ENCODE assay signal across 25 cellular contexts in the genomic region with DNA sequence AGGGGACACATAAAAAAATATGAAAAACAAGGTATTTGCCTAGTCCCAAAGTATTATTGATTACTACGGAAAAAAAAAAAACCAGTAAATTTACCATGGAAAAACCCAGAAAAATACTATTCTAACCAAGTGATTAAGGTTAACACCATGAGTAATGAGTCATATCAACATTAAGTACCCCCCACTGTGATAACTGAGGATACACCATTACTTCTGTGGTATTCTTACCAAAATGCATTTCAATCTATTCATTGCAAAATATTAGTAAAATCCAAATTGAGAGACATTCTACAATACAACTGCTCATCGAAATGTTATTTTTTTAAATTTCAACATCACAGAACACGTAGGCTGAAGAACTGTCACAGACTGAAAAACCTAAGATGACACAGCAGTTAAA.
DNase-seq lines count a peak whose midpoint lies in the region; ATAC-seq, FAIRE-seq and TF ChIP-seq lines count a peak whose summit lies in the region.
"Had no signal": no experiment of that assay in that cellular context is flagged by ENCODE, and none has a peak within 500 bp of the region (broad histone marks: within the 10 kb centered on the region; RNA-seq: fewer than 3 reads in every experiment).

No MANE protein-coding gene starts in this region.

- H3K27me3 ChIP-seq in A673 (replicated peaks; ENCODE audit: insufficient read depth, low read depth, low read length, poor library complexity) (no peaks in the 10 kb centered on the region), K562 (ENCODE audit: control insufficient read depth in 2 of 2, insufficient read depth in 2 of 2, low read length in 2 of 2) (no peaks in the 10 kb centered on the region)
- H3K27me3 ChIP-seq: BE2C; BLaER1 treated with 17β-estradiol and CSF1 and Interleukin-3, amounts not matched to agents 10 nM and 100 nM had no signal

- no peak for TF ChIP-seq EP300 in K562 (IDR thresholded peaks at IDR 0.05; ENCODE audit: low read length)

- DNase-seq in A673 (ENCODE audit: low spot score) (peak; percentile 61), NCI-H69 (lab: John Stamatoyannopoulos, UW) (peak; percentile 16), K562 (ENCODE audit: extremely low read depth in 1 of 4, low spot score in 3 of 4) (no peak), glomerular visceral epithelial cell (ENCODE audit: extremely low spot score) (peak; percentile 10), omental fat pad (ENCODE audit: low spot score) (no peak)
- DNase-seq in activated CD4-positive, alpha-beta T cell treated with anti-CD3 and anti-CD28 coated beads, Interleukin-2, amount 50 U/mL, for 4 hours, result no peak
- DNase-seq: ACHN; AML-193; BE2C; CD4-positive, alpha-beta T cell; CD8-positive, alpha-beta memory T cell; DMS 273 treated with DMSO at 0.1 percent for 48 hours; DMS79; EL; GDM1; GM23248; H7; HCEC 1CT had no signal

- H3K36me3 ChIP-seq in A673 (ENCODE audit: insufficient read depth, low read length, poor library complexity, severe bottlenecking), result no peaks in the 10 kb centered on the region
- no peaks in the 10 kb centered on the region for H3K36me3 ChIP-seq in K562 (ENCODE audit: control insufficient read depth, insufficient read depth, low read length)
- H3K36me3 ChIP-seq: BE2C; BLaER1 treated with 17β-estradiol and CSF1 and Interleukin-3, amounts not matched to agents 10 nM and 100 nM had no signal

- POLR2A ChIA-PET in A673 (lab: Charles Lee; ENCODE audit: low non-redundant PET) (no interaction called here), K562 (lab: Yijun Ruan, JAX) (no interaction called here)

- BruUV-seq in A673 (replicated peaks; lab: Mats Ljungman, UMichigan) (no TSS peak), K562 (replicated peaks; lab: Mats Ljungman, UMichigan) (no TSS peak)

- no peak overlapping the region for H3K4me3 ChIP-seq in A673 (ENCODE audit: low read depth, low read length, poor library complexity, severe bottlenecking)
- no peak overlapping the region for H3K4me3 ChIP-seq in K562
- H3K4me3 ChIP-seq: BLaER1 treated with 17β-estradiol and CSF1 and Interleukin-3, amounts not matched to agents 10 nM and 100 nM; GM12878; GM23248 had no signal

- no peak for ATAC-seq in K562
- no peak for ATAC-seq in HG02798 (IDR thresholded peaks at IDR 0.05; ENCODE audit: poor library complexity, unreplicated experiment)
- ATAC-seq in HG03025 (IDR thresholded peaks at IDR 0.05; ENCODE audit: low FRiP score, unreplicated experiment), result no peak
- ATAC-seq in omental fat pad (ENCODE audit: low FRiP score), result no peak
- ATAC-seq: GM12878 had no signal

- CTCF ChIA-PET in A673 (lab: Charles Lee), result no interaction called here
- CTCF ChIA-PET in K562 (lab: Yijun Ruan, JAX; ENCODE audit: low intra/inter-chr PET ratio), result no interaction called here

- 17% methylated on average over 3 of the region's 3 CpGs for WGBS in K562 (ENCODE audit: insufficient coverage, low coverage, missing lambda C conversion rate)

- no peak overlapping the region for H2AFZ ChIP-seq in K562 (ENCODE audit: low read depth, low read length)
- H2AFZ ChIP-seq: GM23248 had no signal

- H3K27ac ChIP-seq in A673 (ENCODE audit: low read depth, low read length, poor library complexity, severe bottlenecking) (no peak overlapping the region), K562 (ENCODE audit: extremely low read depth, low read depth, low read length) (no peak overlapping the region)
- H3K27ac ChIP-seq: BLaER1 treated with 17β-estradiol and CSF1 and Interleukin-3, amounts not matched to agents 10 nM and 100 nM; GM23248 had no signal

- no peaks in the 10 kb centered on the region for H3K79me2 ChIP-seq in K562 (ENCODE audit: control insufficient read depth, insufficient read depth, low read length)

- H3K4me1 ChIP-seq in A673 (ENCODE audit: insufficient read depth, low read length, poor library complexity, severe bottlenecking) (peaks cover 8% of the 10 kb centered on the region), K562 (replicated peaks in 1 of 2; ENCODE audit: control insufficient read depth in 2 of 2, insufficient read depth in 2 of 2, low read length in 2 of 2) (no peaks in the 10 kb centered on the region)
- H3K4me1 ChIP-seq: BE2C; BLaER1 treated with 17β-estradiol and CSF1 and Interleukin-3, amounts not matched to agents 10 nM and 100 nM had no signal

- no peaks in the 10 kb centered on the region for H4K20me1 ChIP-seq in K562 (replicated peaks; ENCODE audit: control insufficient read depth, insufficient read depth, low read length)
- H4K20me1 ChIP-seq: BLaER1 treated with 17β-estradiol and CSF1 and Interleukin-3, amounts not matched to agents 10 nM and 100 nM had no signal

- intact Hi-C loops in A673 (cut with micrococcal nuclease; ENCODE audit: unreplicated experiment) (no loop called here), K562 (cut with micrococcal nuclease) (no loop called here)

- FAIRE-seq in K562 (lab: Jason Lieb, UNC), result peak; percentile 77
- FAIRE-seq: A204.1, D721Med, GM12878, H1 had no signal

- H3K9me1 ChIP-seq in K562 (ENCODE audit: control insufficient read depth, insufficient read depth, low read length), result no peaks in the 10 kb centered on the region

- H3K4me2 ChIP-seq in K562 (ENCODE audit: insufficient read depth, low read length), result no peak overlapping the region
- H3K4me2 ChIP-seq: BLaER1 treated with 17β-estradiol and CSF1 and Interleukin-3, amounts not matched to agents 10 nM and 100 nM had no signal

- no peak for TF ChIP-seq RAD21 in K562 (CRISPR knock-in tag; conservative IDR thresholded peaks at IDR 0.05 in 1 of 2, IDR thresholded peaks at IDR 0.05 in 1 of 2)

- H3K9ac ChIP-seq in K562 (ENCODE audit: insufficient read depth in 1 of 2, low read depth in 2 of 2, low read length in 2 of 2), result no peak overlapping the region
- H3K9ac ChIP-seq: BLaER1 treated with 17β-estradiol and CSF1 and Interleukin-3, amounts not matched to agents 10 nM and 100 nM; GM23248 had no signal

- no peak for TF ChIP-seq POLR2A in K562 (conservative IDR thresholded peaks at IDR 0.05)

- TF ChIP-seq CTCF in A673 (conservative IDR thresholded peaks at IDR 0.05; ENCODE audit: low read depth, low read length) (no peak), K562 (IDR thresholded peaks at IDR 0.05 in 2 of 3, conservative IDR thresholded peaks at IDR 0.05 in 1 of 3; ENCODE audit: insufficient read depth in 2 of 3, low read depth in 1 of 3, low read length in 3 of 3) (no peak), omental fat pad (IDR thresholded peaks at IDR 0.05) (no peak)

- in situ Hi-C loops in K562 (cut with MboI), result no loop called here

- no peaks in the 10 kb centered on the region for H3K9me3 ChIP-seq in A673 (ENCODE audit: low read depth, low read length, poor library complexity, severe bottlenecking)
- H3K9me3 ChIP-seq in K562 (replicated peaks; ENCODE audit: control insufficient read depth, insufficient read depth, low read depth, low read length), result no peaks in the 10 kb centered on the region
- H3K9me3 ChIP-seq: BE2C; BLaER1 treated with 17β-estradiol and CSF1 and Interleukin-3, amounts not matched to agents 10 nM and 100 nM had no signal

TF ChIP-seq in K562, 482 proteins besides CTCF, POLR2A, EP300 and RAD21:
- TF ChIP-seq C11orf30 (IDR thresholded peaks at IDR 0.05; ENCODE audit: low read depth) (0 out of 2 replicates have a peak, but pooled peaks have one; percentile 32), ZFP36 (IDR thresholded peaks at IDR 0.05; ENCODE audit: low read depth, low read length, partially characterized antibody) (no peak), SIN3B (IDR thresholded peaks at IDR 0.05; ENCODE audit: low read depth) (no peak), NFE2 (IDR thresholded peaks at IDR 0.05; ENCODE audit: low read depth) (peak; percentile 73), MBD1 (CRISPR knock-in tag; IDR thresholded peaks at IDR 0.05) (no peak), ZNF143 (CRISPR knock-in tag; IDR thresholded peaks at IDR 0.05) (no peak), GTF2F1 (IDR thresholded peaks at IDR 0.05; ENCODE audit: low read depth, low read length) (no peak)

Comparison
In these comparisons a context has a peak if more than half of its experiments do, and no peak if none do; other contexts are left out.
1. DNase-seq: peak in A673 (single experiment), NCI-H69 (single experiment) and glomerular visceral epithelial cell (single experiment); none in K562 (0 of 4), activated CD4-positive, alpha-beta T cell treated with anti-CD3 and anti-CD28 coated beads, Interleukin-2, amount 50 U/mL, for 4 hours (0 of 2) and omental fat pad (single experiment).